In genomic region chr10:95478185-95478584, GRCh38 we compare ENCODE assay signal across 14 cellular contexts.
DNase-seq lines count a peak whose midpoint lies in the region; ATAC-seq and TF ChIP-seq lines count a peak whose summit lies in the region.
"Had no signal": no experiment of that assay in that cellular context is flagged by ENCODE, and none has a peak within 500 bp of the region (broad histone marks: within the 10 kb centered on the region; RNA-seq: fewer than 3 reads in every experiment).

No MANE protein-coding gene starts in this region.

- POLR2A ChIA-PET in MCF 10A (lab: Yijun Ruan, JAX): interaction anchor here (0.9 kb wide), 1 partner anchor 36 kb away, joined by 3 read pairs; no protein-coding TSS in a partner anchor

- peak overlapping the region; percentile 55 to 87 for H3K27ac ChIP-seq in breast epithelium
- H3K27ac ChIP-seq in layer of hippocampus (ENCODE audit: low read depth, low read length): peak overlapping the region; percentile 80
- peak overlapping the region; percentile 84 to 98 (median 90) for H3K27ac ChIP-seq in sigmoid colon
- H3K27ac ChIP-seq in uterus: peak overlapping the region; percentile 85 to 93
- H3K27ac ChIP-seq: 22Rv1, BLaER1 had no signal

- H3K27me3 ChIP-seq in breast epithelium: no peaks in the 10 kb centered on the region
- no peaks in the 10 kb centered on the region for H3K27me3 ChIP-seq in layer of hippocampus (ENCODE audit: control insufficient read depth, insufficient read depth, low read length)
- no peaks in the 10 kb centered on the region for H3K27me3 ChIP-seq in sigmoid colon
- H3K27me3 ChIP-seq in uterus: no peaks in the 10 kb centered on the region
- H3K27me3 ChIP-seq: BLaER1, body of pancreas had no signal

- H3K4me1 ChIP-seq in breast epithelium: peaks cover 0 to 26% of the 10 kb centered on the region in 2 donors
- peaks cover 0 to 99% (median 98%) of the 10 kb centered on the region in 4 donors for H3K4me1 ChIP-seq in sigmoid colon
- H3K4me1 ChIP-seq in uterus: peaks cover 6 to 9% of the 10 kb centered on the region in 2 donors

- TF ChIP-seq EP300 in sigmoid colon (IDR thresholded peaks at IDR 0.05): no peak

- TF ChIP-seq POLR2A in breast epithelium (IDR thresholded peaks at IDR 0.05) (no peak), sigmoid colon (IDR thresholded peaks at IDR 0.05) (no peak), uterus (IDR thresholded peaks at IDR 0.05) (no peak)

- no peaks in the 10 kb centered on the region for H3K27me3 Mint-ChIP-seq in MCF 10A (ENCODE audit: insufficient read depth, unreplicated experiment)

- DNase-seq in breast epithelium (ENCODE audit: low spot score in 2 of 2): no peak
- DNase-seq in MCF 10A (ENCODE audit: unreplicated experiment): no peak
- DNase-seq in sigmoid colon: no peak
- DNase-seq in uterus: no peak
- DNase-seq in NCI-H146 treated with DMSO at 0.1 percent for 48 hours (lab: John Stamatoyannopoulos, UW; ENCODE audit: unreplicated experiment): no peak
- no peak for DNase-seq in NCI-H524 treated with DMSO at 0.1 percent for 48 hours (lab: John Stamatoyannopoulos, UW)
- DNase-seq: body of pancreas; NCI-H1092; NCI-H2171; stimulated activated CD4-positive, alpha-beta T cell treated with anti-CD3 and anti-CD28 coated beads, Interleukin-2, amount 100 ng/mL, for 24 hours had no signal

- BruUV-seq in MCF 10A (replicated peaks; lab: Mats Ljungman, UMichigan): no TSS peak

- intact Hi-C loops in breast epithelium (cut with DNase I; ENCODE audit: low total_unique reads): no loop called here
- intact Hi-C loops in MCF 10A (cut with micrococcal nuclease): no loop called here
- intact Hi-C loops in sigmoid colon (cut with DNase I): no loop called here
- intact Hi-C loops in uterus (cut with DNase I; ENCODE audit: low total_unique reads): no loop called here

- H3K36me3 Mint-ChIP-seq in MCF 10A (ENCODE audit: insufficient read depth, unreplicated experiment): no peaks in the 10 kb centered on the region

- no peak overlapping the region for H3K4me3 Mint-ChIP-seq in MCF 10A (ENCODE audit: unreplicated experiment)

- CTCF ChIA-PET in MCF 10A (lab: Yijun Ruan, JAX): interaction anchor here (0.5 to 3.7 kb wide), 7 partner anchors 27 to 1665 kb away, joined by 3 to 18 read pairs (median 3); no protein-coding TSS in a partner anchor

- no peak overlapping the region for H3K27ac Mint-ChIP-seq in MCF 10A (ENCODE audit: low read depth, unreplicated experiment)

- no peaks in the 10 kb centered on the region for H3K9me3 Mint-ChIP-seq in MCF 10A (ENCODE audit: unreplicated experiment)

- H3K36me3 ChIP-seq in breast epithelium (no peaks in the 10 kb centered on the region), sigmoid colon (no peaks in the 10 kb centered on the region), uterus (no peaks in the 10 kb centered on the region)
- H3K36me3 ChIP-seq: BLaER1 had no signal

- H3K4me3 ChIP-seq in breast epithelium (no peak overlapping the region), sigmoid colon (no peak overlapping the region), uterus (no peak overlapping the region)
- H3K4me3 ChIP-seq: BLaER1, body of pancreas had no signal

- 96 to 97% methylated on average over 1 of the region's 1 CpG for WGBS in sigmoid colon, 2 donors

- H3K9me3 ChIP-seq in breast epithelium: no peaks in the 10 kb centered on the region
- H3K9me3 ChIP-seq in sigmoid colon: no peaks in the 10 kb centered on the region
- H3K9me3 ChIP-seq in uterus: no peaks in the 10 kb centered on the region
- H3K9me3 ChIP-seq: body of pancreas had no signal

- TF ChIP-seq CTCF in breast epithelium (IDR thresholded peaks at IDR 0.05) (no peak), MCF 10A (IDR thresholded peaks at IDR 0.05; ENCODE audit: unreplicated experiment) (no peak), sigmoid colon (IDR thresholded peaks at IDR 0.05) (no peak), uterus (IDR thresholded peaks at IDR 0.05) (no peak)

- ATAC-seq in HG02571 (IDR thresholded peaks at IDR 0.05; ENCODE audit: unreplicated experiment): no peak
- ATAC-seq: body of pancreas had no signal

- peaks cover 22% of the 10 kb centered on the region for H3K4me1 Mint-ChIP-seq in MCF 10A (ENCODE audit: insufficient read depth, unreplicated experiment)
